16 cellular contexts compared by ENCODE assay signal in genomic region chr4:184094532-184095192, GRCh38.
DNase-seq lines count a peak whose midpoint lies in the region; ATAC-seq, FAIRE-seq and TF ChIP-seq lines count a peak whose summit lies in the region.
"Had no signal": no experiment of that assay in that cellular context is flagged by ENCODE, and none has a peak within 500 bp of the region (broad histone marks: within the 10 kb centered on the region; RNA-seq: fewer than 3 reads in every experiment).

No MANE protein-coding gene starts in this region.

- H3K79me2 ChIP-seq in HepG2 (ENCODE audit: insufficient read depth, low read length) (no peaks in the 10 kb centered on the region), neural cell (replicated peaks; ENCODE audit: insufficient read depth, low read length) (no peaks in the 10 kb centered on the region)

- TF ChIP-seq EP300 in HepG2 (IDR thresholded peaks at IDR 0.05; ENCODE audit: low read depth in 2 of 2, low read length in 2 of 2) (no peak), HepG2 (CRISPR knock-in tag; IDR thresholded peaks at IDR 0.05; ENCODE audit: borderline replicate concordance) (no peak), neural cell (conservative IDR thresholded peaks at IDR 0.05; ENCODE audit: poor library complexity, severe bottlenecking) (no peak)

- FAIRE-seq in HepG2 (lab: Jason Lieb, UNC) = no peak
- FAIRE-seq in H54 (lab: Jason Lieb, UNC) = no peak
- FAIRE-seq: A204.1, G401.6, GM12891 had no signal

- H3K4me3 Mint-ChIP-seq in activated CD4-positive, alpha-beta memory T cell treated with anti-CD3 and anti-CD28 coated beads, Interleukin-2, amount 10 ng/mL, durations not matched to agents 7 days and 5 days = no peak overlapping the region
- H3K4me3 Mint-ChIP-seq: B cell; CD4-positive, alpha-beta memory T cell; GM23338; H9 had no signal

- H3K9me2 ChIP-seq in neural cell (ENCODE audit: insufficient read depth, low read length) = no peaks in the 10 kb centered on the region

- no peaks in the 10 kb centered on the region for H3K4me1 ChIP-seq in HepG2 (ENCODE audit: insufficient read depth, low read length)
- no peaks in the 10 kb centered on the region for H3K4me1 ChIP-seq in right lobe of liver

- DNase-seq in HepG2 (ENCODE audit: low spot score) = no peak
- DNase-seq in right lobe of liver = no peak
- DNase-seq in WERI-Rb-1 = peak; percentile 48
- DNase-seq in NCI-H2107 treated with DMSO at 0.1 percent for 48 hours (lab: John Stamatoyannopoulos, UW; ENCODE audit: unreplicated experiment) = no peak
- no peak for DNase-seq in H54 (ENCODE audit: insufficient read length, low spot score)
- DNase-seq in activated CD4-positive, alpha-beta memory T cell treated with anti-CD3 and anti-CD28 coated beads, Interleukin-2, amount 10 ng/mL, durations not matched to agents 7 days and 5 days = no peak
- DNase-seq: CD4-positive, alpha-beta memory T cell; DMS79; H9 had no signal

- H3K4me3 ChIP-seq in HepG2 (replicated peaks in 1 of 3; ENCODE audit: insufficient read depth in 1 of 3, low read depth in 2 of 3, low read length in 3 of 3) (no peak overlapping the region), right lobe of liver (no peak overlapping the region), WERI-Rb-1 (ENCODE audit: low read depth, low read length) (no peak overlapping the region), neural cell (ENCODE audit: low read length) (no peak overlapping the region)
- H3K4me3 ChIP-seq: GM23338 had no signal

- H4K20me1 ChIP-seq in HepG2 (ENCODE audit: insufficient read depth, low read length) (no peaks in the 10 kb centered on the region), neural cell (ENCODE audit: insufficient read depth) (no peaks in the 10 kb centered on the region)

- H3K36me3 Mint-ChIP-seq in activated CD4-positive, alpha-beta memory T cell treated with anti-CD3 and anti-CD28 coated beads, Interleukin-2, amount 10 ng/mL, durations not matched to agents 7 days and 5 days (ENCODE audit: low read depth) = no peaks in the 10 kb centered on the region
- H3K36me3 Mint-ChIP-seq: CD4-positive, alpha-beta memory T cell had no signal

- no TSS peak for BruUV-seq in HepG2 (replicated peaks; lab: Mats Ljungman, UMichigan)

- CTCF ChIA-PET in HepG2 (lab: Yijun Ruan, JAX; ENCODE audit: low intra/inter-chr PET ratio, low total read pairs) = no interaction called here
- CTCF ChIA-PET in activated CD4-positive, alpha-beta memory T cell treated with anti-CD3 and anti-CD28 coated beads, Interleukin-2, amount 10 ng/mL, durations not matched to agents 7 days and 5 days (lab: Charles Lee) = no interaction called here

- no peak overlapping the region for H3K27ac ChIP-seq in HepG2 (ENCODE audit: extremely low read length, insufficient read depth, low read length)
- no peak overlapping the region for H3K27ac ChIP-seq in right lobe of liver
- H3K27ac ChIP-seq in WERI-Rb-1 = no peak overlapping the region
- no peak overlapping the region for H3K27ac ChIP-seq in neural cell (ENCODE audit: low read length)
- H3K27ac ChIP-seq: C4-2B had no signal

- TF ChIP-seq RAD21 in HepG2 (CRISPR knock-in tag; IDR thresholded peaks at IDR 0.05) (no peak), neural cell (conservative IDR thresholded peaks at IDR 0.05) (no peak)

- no peaks in the 10 kb centered on the region for H3K36me3 ChIP-seq in HepG2 (replicated peaks in 1 of 2; ENCODE audit: control insufficient read depth in 1 of 2, insufficient read depth in 2 of 2, low read length in 2 of 2)
- no peaks in the 10 kb centered on the region for H3K36me3 ChIP-seq in right lobe of liver
- H3K36me3 ChIP-seq in WERI-Rb-1 = no peaks in the 10 kb centered on the region
- no peaks in the 10 kb centered on the region for H3K36me3 ChIP-seq in neural cell (ENCODE audit: insufficient read depth, low read length)

- H3K27me3 ChIP-seq in HepG2 (ENCODE audit: control insufficient read depth in 1 of 2, insufficient read depth in 2 of 2, low read length in 2 of 2) (peaks cover 0 to 3% of the 10 kb centered on the region in 2 experiments; a peak in 2 of 5 replicates), right lobe of liver (no peaks in the 10 kb centered on the region), WERI-Rb-1 (ENCODE audit: insufficient read depth, low read depth, severe bottlenecking) (no peaks in the 10 kb centered on the region), neural cell (ENCODE audit: insufficient read depth, low read depth, low read length) (no peaks in the 10 kb centered on the region)

- H3K9me3 ChIP-seq in HepG2 (ENCODE audit: low read length) (no peaks in the 10 kb centered on the region), right lobe of liver (no peaks in the 10 kb centered on the region), WERI-Rb-1 (ENCODE audit: severe bottlenecking) (no peaks in the 10 kb centered on the region), neural cell (ENCODE audit: low read length) (no peaks in the 10 kb centered on the region)

- no peak overlapping the region for H2AFZ ChIP-seq in HepG2 (ENCODE audit: low read length)
- peak overlapping the region; percentile 48 for H2AFZ ChIP-seq in neural cell (ENCODE audit: low read depth, low read length)
- H2AFZ ChIP-seq: GM23338 had no signal

- H3K4me2 ChIP-seq in HepG2 (ENCODE audit: low read depth, low read length) (no peak overlapping the region), neural cell (ENCODE audit: low read length) (no peak overlapping the region)
- H3K4me2 ChIP-seq: GM23338 had no signal

- H3K27me3 Mint-ChIP-seq in activated CD4-positive, alpha-beta memory T cell treated with anti-CD3 and anti-CD28 coated beads, Interleukin-2, amount 10 ng/mL, durations not matched to agents 7 days and 5 days = peaks cover 20% of the 10 kb centered on the region

- 51% methylated on average over 9 of the region's 9 CpGs for WGBS in HepG2 (ENCODE audit: low lambda C conversion rate)
- WGBS in right lobe of liver (ENCODE audit: insufficient coverage, low coverage, low lambda C conversion rate, missing lambda C conversion rate) = 74% methylated on average over 3 of the region's 9 CpGs

- POLR2A ChIA-PET in HepG2 (lab: Yijun Ruan, JAX) = interaction anchor here (1.4 kb wide), 1 partner anchor 10 kb away, joined by 3 read pairs; no protein-coding TSS in a partner anchor
- POLR2A ChIA-PET in activated CD4-positive, alpha-beta memory T cell treated with anti-CD3 and anti-CD28 coated beads, Interleukin-2, amount 10 ng/mL, durations not matched to agents 7 days and 5 days (lab: Charles Lee) = no interaction called here

- ATAC-seq in HepG2 = peak; percentile 41; the same call in 2 of the 3 replicates
- no peak for ATAC-seq in right lobe of liver
- ATAC-seq: GM23338 had no signal

- no peak for TF ChIP-seq CTCF in HepG2 (CRISPR knock-in tag; IDR thresholded peaks at IDR 0.05)
- TF ChIP-seq CTCF in right lobe of liver (IDR thresholded peaks at IDR 0.05) = no peak
- TF ChIP-seq CTCF in WERI-Rb-1 (IDR thresholded peaks at IDR 0.05; ENCODE audit: low read depth, low read length) = no peak
- no peak for TF ChIP-seq CTCF in neural cell (IDR thresholded peaks at IDR 0.05; ENCODE audit: poor library complexity, severe bottlenecking)

- H3K9me3 Mint-ChIP-seq in activated CD4-positive, alpha-beta memory T cell treated with anti-CD3 and anti-CD28 coated beads, Interleukin-2, amount 10 ng/mL, durations not matched to agents 7 days and 5 days = no peaks in the 10 kb centered on the region
- H3K9me3 Mint-ChIP-seq: CD4-positive, alpha-beta memory T cell; GM23338; H9 had no signal

- no peak overlapping the region for H3K9ac ChIP-seq in HepG2 (ENCODE audit: insufficient read depth, low read depth, low read length)
- H3K9ac ChIP-seq in neural cell (ENCODE audit: low read length) = no peak overlapping the region

- in situ Hi-C loops in HepG2 (cut with HindIII; ENCODE audit: extremely low pct_ligation_motif_present, low pct_unique_long_range_greater_than_20kb) = no loop called here

- no peak overlapping the region for H3K27ac Mint-ChIP-seq in activated CD4-positive, alpha-beta memory T cell treated with anti-CD3 and anti-CD28 coated beads, Interleukin-2, amount 10 ng/mL, durations not matched to agents 7 days and 5 days
- H3K27ac Mint-ChIP-seq: B cell; CD4-positive, alpha-beta memory T cell; GM23338; H9 had no signal

- peaks cover 5% of the 10 kb centered on the region for H3K4me1 Mint-ChIP-seq in activated CD4-positive, alpha-beta memory T cell treated with anti-CD3 and anti-CD28 coated beads, Interleukin-2, amount 10 ng/mL, durations not matched to agents 7 days and 5 days

- intact Hi-C loops in HepG2 (cut with micrococcal nuclease; ENCODE audit: unreplicated experiment) = no loop called here
- intact Hi-C loops in right lobe of liver (cut with DNase I) = no loop called here

- TF ChIP-seq POLR2A in HepG2 (IDR thresholded peaks at IDR 0.05; ENCODE audit: insufficient read depth in 1 of 2, low read depth in 2 of 2, low read length in 2 of 2) (no peak), right lobe of liver (IDR thresholded peaks at IDR 0.05) (no peak), H54 (IDR thresholded peaks at IDR 0.05; ENCODE audit: low read depth, low read length) (no peak)

- H3F3A ChIP-seq in neural cell (ENCODE audit: insufficient read depth, low read length, poor library complexity, severe bottlenecking) = no peaks in the 10 kb centered on the region

TF ChIP-seq in HepG2, 621 proteins besides CTCF, POLR2A, EP300 and RAD21 (continues in another document):
- TF ChIP-seq CREBL2 (CRISPR knock-in tag; IDR thresholded peaks at IDR 0.05; ENCODE audit: borderline replicate concordance) = no peak
- no peak for TF ChIP-seq ESRRA (CRISPR knock-in tag; IDR thresholded peaks at IDR 0.05; ENCODE audit: low read depth)

TF ChIP-seq in neural cell, 6 proteins besides CTCF, POLR2A, EP300 and RAD21 (continues in another document):
- TF ChIP-seq EZH2 (IDR thresholded peaks at IDR 0.05; ENCODE audit: borderline replicate concordance, insufficient read depth, low read length, poor library complexity, severe bottlenecking) (no peak), MXI1 (conservative IDR thresholded peaks at IDR 0.05; ENCODE audit: poor library complexity, severe bottlenecking) (no peak)
